Comparison of ENCODE assay signal across 8 cellular contexts in genomic region chr1:86704972-86705632, GRCh38. TPM values are rescaled to one million over a fixed set of nuclear protein-coding genes. Genes with fewer than 3 reads are reported as not detected.
DNase-seq lines count a peak whose midpoint lies in the region; ATAC-seq and TF ChIP-seq lines count a peak whose summit lies in the region.

No MANE protein-coding gene starts in this region.

- intact Hi-C loops in CD4-positive, alpha-beta T cell (cut with DNase I, micrococcal nuclease) = loop anchor here (2.0 to 10.0 kb wide), 9 partner anchors 14 to 1450 kb away; partner anchors contain the start of genes HS2ST1 (in 2 of the 2), SELENOF (in 2 of the 2), C1orf52 (in 1 of the 2) and ODF2L (in 1 of the 2)

- H3K27ac ChIP-seq in CD4-positive, alpha-beta T cell (ENCODE audit: low read depth, low read length) = peak overlapping the region; percentile 86
- H3K27ac ChIP-seq in temporal lobe (ENCODE audit: low read depth, low read length) = peak overlapping the region; percentile 91

- no peak for TF ChIP-seq CTCF in CD4-positive, alpha-beta T cell (IDR thresholded peaks at IDR 0.05)

- peaks cover 35% of the 10 kb centered on the region for H3K36me3 Mint-ChIP-seq in CD4-positive, alpha-beta T cell (ENCODE audit: low read depth)
- peaks cover 7 to 9% of the 10 kb centered on the region in 2 donors for H3K36me3 Mint-ChIP-seq in activated T-cell treated with anti-CD3 and anti-CD28 coated beads, Interleukin-2, amount 50 U/mL, for 72 hours (ENCODE audit: insufficient read depth in 2 of 2)
- peaks cover 0 to 9% of the 10 kb centered on the region in 2 donors for H3K36me3 Mint-ChIP-seq in naive B cell

- no peaks in the 10 kb centered on the region for H3K9me3 ChIP-seq in CD4-positive, alpha-beta T cell (ENCODE audit: control insufficient read depth, low read length)

- peak overlapping the region; percentile 99 for H3K27ac Mint-ChIP-seq in CD4-positive, alpha-beta T cell
- peak overlapping the region; percentile 99 for H3K27ac Mint-ChIP-seq in activated T-cell treated with anti-CD3 and anti-CD28 coated beads, Interleukin-2, amount 50 U/mL, for 72 hours
- peak overlapping the region; percentile 95 to 99 (median 98) for H3K27ac Mint-ChIP-seq in naive B cell

- H3K27me3 Mint-ChIP-seq in CD4-positive, alpha-beta T cell = no peaks in the 10 kb centered on the region
- no peaks in the 10 kb centered on the region for H3K27me3 Mint-ChIP-seq in activated T-cell treated with anti-CD3 and anti-CD28 coated beads, Interleukin-2, amount 50 U/mL, for 72 hours (ENCODE audit: low read depth)
- no peaks in the 10 kb centered on the region for H3K27me3 Mint-ChIP-seq in naive B cell

- peak overlapping the region; percentile 99 for H3K4me3 Mint-ChIP-seq in CD4-positive, alpha-beta T cell
- H3K4me3 Mint-ChIP-seq in activated T-cell treated with anti-CD3 and anti-CD28 coated beads, Interleukin-2, amount 50 U/mL, for 72 hours = peak overlapping the region; percentile 98 to 100
- H3K4me3 Mint-ChIP-seq in naive B cell = peak overlapping the region; percentile 96 to 99 (median 98)

- H3K4me1 Mint-ChIP-seq in CD4-positive, alpha-beta T cell (ENCODE audit: low read depth) = peaks cover 65% of the 10 kb centered on the region
- peaks cover 64% of the 10 kb centered on the region for H3K4me1 Mint-ChIP-seq in activated T-cell treated with anti-CD3 and anti-CD28 coated beads, Interleukin-2, amount 50 U/mL, for 72 hours (ENCODE audit: low read depth)
- H3K4me1 Mint-ChIP-seq in naive B cell = peaks cover 37 to 50% (median 45%) of the 10 kb centered on the region in 3 donors

- no peaks in the 10 kb centered on the region for H3K27me3 ChIP-seq in CD4-positive, alpha-beta T cell (ENCODE audit: control insufficient read depth, insufficient read depth, low read length)

- no peaks in the 10 kb centered on the region for H3K9me3 Mint-ChIP-seq in CD4-positive, alpha-beta T cell
- H3K9me3 Mint-ChIP-seq in activated T-cell treated with anti-CD3 and anti-CD28 coated beads, Interleukin-2, amount 50 U/mL, for 72 hours = no peaks in the 10 kb centered on the region
- H3K9me3 Mint-ChIP-seq in naive B cell = peaks cover 0 to 1% (median 0%) of the 10 kb centered on the region in 7 donors

- no peak for ATAC-seq in CD4-positive, alpha-beta T cell (ENCODE audit: poor library complexity)
- ATAC-seq in GM19035 (IDR thresholded peaks at IDR 0.05; ENCODE audit: unreplicated experiment) = peak; percentile 29
- ATAC-seq in HG03175 (IDR thresholded peaks at IDR 0.05; ENCODE audit: unreplicated experiment) = peak; percentile 25
- peak; percentile 14 to 25 for ATAC-seq in activated T-cell treated with anti-CD3 and anti-CD28 coated beads, Interleukin-2, amount 50 U/mL, for 72 hours (replicated peaks in 1 of 2)
- ATAC-seq in naive B cell (ENCODE audit: low read depth in 2 of 2) = peak; percentile 6 to 8

- DNase-seq in CD4-positive, alpha-beta T cell = peak in 9 of 10 experiments; percentile 6 to 43 (median 16)
- DNase-seq in NCI-H69 (lab: John Stamatoyannopoulos, UW) (peak; percentile 70), fibroblast of peridontal ligament (ENCODE audit: extremely low read depth) (peak; percentile 53), naive B cell (no peak)
- peak; percentile 43 to 46 for DNase-seq in activated T-cell treated with anti-CD3 and anti-CD28 coated beads, Interleukin-2, amount 50 U/mL, for 72 hours

- CTCF ChIA-PET in CD4-positive, alpha-beta T cell (lab: Charles Lee) = interaction anchor here (0.7 to 4.1 kb wide), 27 partner anchors 10 to 1979 kb away, joined by 3 to 89 read pairs (median 7); partner anchors contain the start of genes HS2ST1, LMO4, ODF2L and PKN2

- POLR2A ChIA-PET in CD4-positive, alpha-beta T cell (lab: Charles Lee) = interaction anchor here (0.7 to 4.3 kb wide), 32 partner anchors 9 to 1980 kb away, joined by 3 to 103 read pairs (median 6); partner anchors contain the start of genes BCL10, HS2ST1, ODF2L and PKN2

RNA-seq across cellular contexts. Expression of gene SH3GLB1, which starts 0.7 kb away (rescaled TPM):
- 10 to 100 TPM; 50.6 to 52.3 TPM for total RNA-seq in CD4-positive, alpha-beta T cell
- total RNA-seq in activated T-cell treated with anti-CD3 and anti-CD28 coated beads, Interleukin-2, amount 50 U/mL, for 72 hours = 10 to 100 TPM; 74.3 to 77.9 TPM
- 10 to 100 TPM; 34.7 to 52.8 (median 45.6) TPM for polyA plus RNA-seq in naive B cell (ENCODE audit: low read depth in 6 of 6)
- total RNA-seq in temporal lobe = 115 TPM
